ENCODE assay signal across 9 cellular contexts in the genomic region with DNA sequence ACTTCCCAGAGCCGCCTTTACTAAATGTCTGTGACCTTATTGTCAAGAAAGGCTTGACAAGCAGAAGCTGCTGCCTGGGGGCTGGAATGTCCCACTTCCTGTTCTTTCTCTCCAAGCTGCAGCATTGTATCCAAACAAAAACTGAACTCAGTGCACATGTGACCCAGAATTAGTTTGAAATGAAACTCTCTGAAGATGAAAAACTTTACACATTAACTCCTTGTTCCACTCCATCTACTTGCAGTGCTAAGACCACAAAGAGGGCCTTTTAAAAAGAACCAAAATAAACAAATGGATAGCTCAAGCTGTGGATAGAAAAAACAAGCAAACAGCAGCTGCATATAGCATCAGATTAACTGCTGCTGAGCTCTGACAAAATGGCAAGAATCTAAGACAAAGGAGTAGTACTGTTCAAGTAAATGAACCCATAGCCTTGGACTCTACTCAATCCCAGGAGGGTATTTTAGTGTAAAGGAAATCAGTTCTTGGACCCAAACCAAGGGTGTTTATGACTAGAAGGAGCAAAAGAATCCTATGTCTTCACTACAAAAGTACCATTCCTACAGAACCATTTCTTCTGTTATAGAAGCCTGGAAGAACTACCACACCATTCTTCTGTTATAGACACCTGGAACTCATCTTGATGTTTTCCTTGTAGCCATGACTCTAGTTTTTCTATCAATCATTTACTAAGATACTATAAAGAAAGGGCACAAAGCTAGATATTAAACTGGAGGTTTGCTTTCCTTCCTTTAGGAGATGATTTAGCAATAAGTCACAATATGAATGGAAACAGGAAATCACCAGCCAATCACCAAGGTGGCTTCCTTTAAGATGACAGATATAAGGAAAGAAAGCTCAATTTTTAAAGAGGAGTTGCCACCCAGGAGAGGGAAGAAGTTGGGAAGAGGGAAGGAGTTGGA.
DNase-seq lines count a peak whose midpoint lies in the region; ATAC-seq and TF ChIP-seq lines count a peak whose summit lies in the region.
"Had no signal": no experiment of that assay in that cellular context is flagged by ENCODE, and none has a peak within 500 bp of the region (broad histone marks: within the 10 kb centered on the region; RNA-seq: fewer than 3 reads in every experiment).

No MANE protein-coding gene starts in this region.

- intact Hi-C loops in spleen (cut with DNase I; ENCODE audit: low total_unique reads), result no loop called here

- 68 to 87% (median 76%) methylated on average over 1 of the region's 1 CpG for WGBS in spleen, 5 donors

- no peak for ATAC-seq in stimulated activated naive CD8-positive, alpha-beta T cell treated with anti-CD3 and anti-CD28 coated beads, Interleukin-15, amount 100 ng/mL, for 72 hours
- ATAC-seq in stimulated activated naive CD8-positive, alpha-beta T cell treated with anti-CD3 and anti-CD28 coated beads, Interleukin-15, Interleukin-2, amounts not matched to agents 100 U/mL and 50 U/mL, for 24 hours, result no peak
- ATAC-seq in HG03457 (IDR thresholded peaks at IDR 0.05; ENCODE audit: unreplicated experiment), result peak; percentile 79

- peaks cover 0 to 18% (median 6%) of the 10 kb centered on the region in 6 donors for H3K4me1 ChIP-seq in spleen
- H3K4me1 ChIP-seq: parathyroid adenoma had no signal

- no peaks in the 10 kb centered on the region for H3K36me3 ChIP-seq in spleen

- no peaks in the 10 kb centered on the region for H3K9me3 Mint-ChIP-seq in stimulated activated naive CD8-positive, alpha-beta T cell treated with anti-CD3 and anti-CD28 coated beads, Interleukin-15, amount 100 ng/mL, for 72 hours

- DNase-seq in stimulated activated naive CD8-positive, alpha-beta T cell treated with anti-CD3 and anti-CD28 coated beads, Interleukin-15, amount 100 ng/mL, for 72 hours, result no peak
- no peak for DNase-seq in stimulated activated naive CD8-positive, alpha-beta T cell treated with anti-CD3 and anti-CD28 coated beads, Interleukin-15, Interleukin-2, amounts not matched to agents 100 U/mL and 50 U/mL, for 24 hours
- DNase-seq in dermis blood vessel endothelial cell, result peak; percentile 32
- DNase-seq in spleen, result no peak
- no peak for DNase-seq in HK-2 (ENCODE audit: unreplicated experiment)
- DNase-seq in Ammon's horn (ENCODE audit: low spot score), result no peak
- DNase-seq in activated naive CD4-positive, alpha-beta T cell (lab: John Stamatoyannopoulos, UW), result no peak

- peak overlapping the region; percentile 59 to 85 for H3K27ac Mint-ChIP-seq in stimulated activated naive CD8-positive, alpha-beta T cell treated with anti-CD3 and anti-CD28 coated beads, Interleukin-15, amount 100 ng/mL, for 72 hours

- peak overlapping the region in 5 of 8 donors; percentile 0 to 43 (median 21) for H3K27ac ChIP-seq in spleen
- H3K27ac ChIP-seq: parathyroid adenoma had no signal

- no peaks in the 10 kb centered on the region for H3K9me3 ChIP-seq in spleen

- no peak for TF ChIP-seq CTCF in spleen (IDR thresholded peaks at IDR 0.05 in 8 of 11, conservative IDR thresholded peaks at IDR 0.05 in 3 of 11)

- H3K4me1 Mint-ChIP-seq in stimulated activated naive CD8-positive, alpha-beta T cell treated with anti-CD3 and anti-CD28 coated beads, Interleukin-15, amount 100 ng/mL, for 72 hours, result no peaks in the 10 kb centered on the region

- H3K27me3 ChIP-seq in spleen (replicated peaks in 1 of 7), result no peaks in the 10 kb centered on the region

- H3K4me3 Mint-ChIP-seq in stimulated activated naive CD8-positive, alpha-beta T cell treated with anti-CD3 and anti-CD28 coated beads, Interleukin-15, amount 100 ng/mL, for 72 hours, result no peak overlapping the region

- no peak overlapping the region for H3K4me3 ChIP-seq in spleen

- no peak for TF ChIP-seq POLR2A in spleen (IDR thresholded peaks at IDR 0.05)

- no peaks in the 10 kb centered on the region for H3K27me3 Mint-ChIP-seq in stimulated activated naive CD8-positive, alpha-beta T cell treated with anti-CD3 and anti-CD28 coated beads, Interleukin-15, amount 100 ng/mL, for 72 hours
